In the genomic region with DNA sequence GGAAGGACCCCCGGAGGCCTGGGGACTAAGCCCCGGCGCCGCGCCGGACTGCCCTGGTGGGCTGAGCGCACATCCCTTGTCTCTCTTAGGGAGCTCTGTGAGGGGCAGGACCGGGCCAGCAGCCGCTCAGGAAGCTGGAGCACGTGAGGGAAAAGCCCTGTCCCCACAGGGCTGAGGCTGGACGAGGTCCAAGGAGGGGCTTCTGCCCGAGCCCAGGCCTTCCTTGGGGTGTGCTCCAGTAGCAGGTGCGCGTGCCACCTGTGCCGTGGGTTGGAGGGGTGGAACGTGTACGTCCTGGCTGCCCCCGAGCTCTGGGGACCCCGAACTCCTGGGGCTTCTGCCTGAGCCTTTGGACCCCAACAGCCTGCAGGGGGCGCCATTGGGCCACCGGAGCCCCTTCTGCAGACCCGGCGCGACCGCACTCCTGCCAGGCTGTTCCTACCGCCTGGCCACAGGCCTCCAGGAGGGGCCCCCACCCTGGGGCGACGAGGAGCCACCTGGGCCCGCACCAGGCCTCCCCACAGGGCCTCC, we compare ENCODE assay signal across 8 cellular contexts. TPM values are rescaled to one million over a fixed set of nuclear protein-coding genes. Genes with fewer than 3 reads are reported as not detected.
DNase-seq lines count a peak whose midpoint lies in the region; ATAC-seq, FAIRE-seq and TF ChIP-seq lines count a peak whose summit lies in the region.

No MANE protein-coding gene starts in this region.

- H3K4me1 Mint-ChIP-seq in central memory CD8-positive, alpha-beta T cell = no peaks in the 10 kb centered on the region

- ATAC-seq in GM19351 (IDR thresholded peaks at IDR 0.05; ENCODE audit: unreplicated experiment) (peak; percentile 53), HepG2 (peak; percentile 6), GM21528 (IDR thresholded peaks at IDR 0.05; ENCODE audit: low FRiP score, unreplicated experiment) (no peak)
- peak; percentile 53 for ATAC-seq in central memory CD8-positive, alpha-beta T cell (replicated peaks; ENCODE audit: extremely low read depth, poor library complexity, severe bottlenecking)

- H3K4me1 ChIP-seq in HepG2 (ENCODE audit: insufficient read depth, low read length) = peaks cover 90% of the 10 kb centered on the region

- peaks cover 5% of the 10 kb centered on the region for H3K36me3 Mint-ChIP-seq in central memory CD8-positive, alpha-beta T cell (ENCODE audit: insufficient read depth)

- FAIRE-seq in HepG2 (lab: Jason Lieb, UNC) = no peak

- H3K4me3 ChIP-seq in HepG2 (replicated peaks in 1 of 3; ENCODE audit: insufficient read depth in 1 of 3, low read depth in 2 of 3, low read length in 3 of 3) = peak overlapping the region in 2 of 3 experiments; percentile 22 to 46; a peak in 3 of 6 replicates

- no TSS peak for BruUV-seq in HepG2 (replicated peaks; lab: Mats Ljungman, UMichigan)

- in situ Hi-C loops in HepG2 (cut with HindIII; ENCODE audit: extremely low pct_ligation_motif_present, low pct_unique_long_range_greater_than_20kb) = no loop called here

- no peaks in the 10 kb centered on the region for H4K20me1 ChIP-seq in HepG2 (ENCODE audit: insufficient read depth, low read length)

- H3K27ac ChIP-seq in HepG2 (ENCODE audit: extremely low read length, insufficient read depth, low read length) = peak overlapping the region; percentile 17

- TF ChIP-seq CTCF in HepG2 (CRISPR knock-in tag; IDR thresholded peaks at IDR 0.05) = peak; percentile 95

- H3K27ac Mint-ChIP-seq in central memory CD8-positive, alpha-beta T cell (ENCODE audit: low read depth) = no peak overlapping the region

- 0% methylated on average over 1 of the region's 29 CpGs for WGBS in HepG2 (ENCODE audit: low lambda C conversion rate)

- H3K9ac ChIP-seq in HepG2 (ENCODE audit: insufficient read depth, low read depth, low read length) = no peak overlapping the region

- POLR2A ChIA-PET in HepG2 (lab: Yijun Ruan, JAX) = interaction anchor here (0.8 to 5.7 kb wide), 15 partner anchors 11 to 60 kb away, joined by 3 to 47 read pairs (median 6); a partner anchor contains a TSS

- DNase-seq in AG08396 (ENCODE audit: low spot score) = peak; percentile 95
- DNase-seq in NCI-H226 = peak; percentile 42
- peak; percentile 71 to 87 for DNase-seq in activated CD4-positive, alpha-beta T cell treated with anti-CD3 and anti-CD28 coated beads for 24 hours (ENCODE audit: low read depth in 2 of 2)
- peak; percentile 59 to 72 for DNase-seq in central memory CD8-positive, alpha-beta T cell (ENCODE audit: low spot score in 2 of 2)
- DNase-seq in HepG2 (ENCODE audit: low spot score) = peak; percentile 59
- peak; percentile 62 for DNase-seq in stimulated activated CD8-positive, alpha-beta memory T cell treated with anti-CD3 and anti-CD28 coated beads, Interleukin-12 subunit alpha, Interleukin-12 subunit beta, amount 100 ng/mL, for 24 hours (ENCODE audit: extremely low read depth)

- TF ChIP-seq RAD21 in HepG2 (CRISPR knock-in tag; IDR thresholded peaks at IDR 0.05) = peak; percentile 97

- H3K9me3 Mint-ChIP-seq in central memory CD8-positive, alpha-beta T cell = no peaks in the 10 kb centered on the region

- TF ChIP-seq POLR2A in HepG2 (IDR thresholded peaks at IDR 0.05; ENCODE audit: insufficient read depth in 1 of 2, low read depth in 2 of 2, low read length in 2 of 2) = no peak

- H3K27me3 ChIP-seq in HepG2 (ENCODE audit: control insufficient read depth in 1 of 2, insufficient read depth in 2 of 2, low read length in 2 of 2) = no peaks in the 10 kb centered on the region; a peak in 1 of 5 replicates

- H3K9me3 ChIP-seq in HepG2 (ENCODE audit: low read length) = no peaks in the 10 kb centered on the region

- H3K4me3 Mint-ChIP-seq in central memory CD8-positive, alpha-beta T cell = no peak overlapping the region

- H2AFZ ChIP-seq in HepG2 (ENCODE audit: low read length) = no peak overlapping the region

- H3K79me2 ChIP-seq in HepG2 (ENCODE audit: insufficient read depth, low read length) = no peaks in the 10 kb centered on the region

- no peak for TF ChIP-seq EP300 in HepG2 (IDR thresholded peaks at IDR 0.05; ENCODE audit: low read depth in 2 of 2, low read length in 2 of 2)
- TF ChIP-seq EP300 in HepG2 (CRISPR knock-in tag; IDR thresholded peaks at IDR 0.05; ENCODE audit: borderline replicate concordance) = no peak

- H3K4me2 ChIP-seq in HepG2 (ENCODE audit: low read depth, low read length) = peak overlapping the region; percentile 65

- no peaks in the 10 kb centered on the region for H3K27me3 Mint-ChIP-seq in central memory CD8-positive, alpha-beta T cell

- intact Hi-C loops in HepG2 (cut with micrococcal nuclease; ENCODE audit: unreplicated experiment) = loop anchor here (5.0 kb wide), 2 partner anchors 49 to 164 kb away; no protein-coding TSS in a partner anchor

- peaks cover 9% of the 10 kb centered on the region in 2 experiments; a peak in 3 of 5 replicates for H3K36me3 ChIP-seq in HepG2 (replicated peaks in 1 of 2; ENCODE audit: control insufficient read depth in 1 of 2, insufficient read depth in 2 of 2, low read length in 2 of 2)

- CTCF ChIA-PET in HepG2 (lab: Yijun Ruan, JAX; ENCODE audit: low intra/inter-chr PET ratio, low total read pairs) = interaction anchor here (1.3 to 7.5 kb wide), 2 partner anchors 17 to 61 kb away, joined by 6 to 179 read pairs; no protein-coding TSS in a partner anchor

RNA-seq across cellular contexts. Expression of a gene that starts 27.2 kb away (rescaled TPM):
- 21.2 and 35.4 TPM in 2 replicates for total RNA-seq in HepG2 (2016; rRNA removed; fragmentation: Illumina TruSeq; extraction: Trizol)
- 9.8 and 10.0 TPM in 2 replicates for total RNA-seq in HepG2 (2016; cell fraction: cytosol; rRNA removed; fragmentation: Illumina TruSeq; extraction: Trizol; ENCODE audit: low read depth)
- total RNA-seq in HepG2 (2016; cell fraction: insoluble cytoplasmic fraction; rRNA removed; fragmentation: Illumina TruSeq; extraction: Trizol) = 23.8 and 32.4 TPM in 2 replicates
- total RNA-seq in HepG2 (2016; cell fraction: membrane; rRNA removed; fragmentation: Illumina TruSeq; extraction: Trizol) = 15.9 and 17.1 TPM in 2 replicates
- total RNA-seq in HepG2 (2016; cell fraction: nucleus; rRNA removed; fragmentation: Illumina TruSeq; extraction: Trizol) = 24.3 and 29.3 TPM in 2 replicates
- polyA plus RNA-seq in HepG2 (2011; rRNA removed) = 15.7 and 20.3 TPM in 2 replicates
- polyA plus RNA-seq in HepG2 (2011; cell fraction: cytosol; rRNA removed) = 8.7 and 16.8 TPM in 2 replicates
- 68.2 and 101 TPM in 2 replicates for polyA plus RNA-seq in HepG2 (2011; cell fraction: nucleus; rRNA removed)
- polyA plus RNA-seq in HepG2 (2012) = 16.3 and 27.3 TPM in 2 replicates
- 5.5 and 6.4 TPM in 2 replicates for polyA plus RNA-seq in HepG2 (2016; cell fraction: cytosol; fragmentation: Illumina TruSeq; extraction: Trizol; ENCODE audit: low read depth)
- 59.5 and 79.8 TPM in 2 replicates for polyA plus RNA-seq in HepG2 (2016; cell fraction: insoluble cytoplasmic fraction; fragmentation: Illumina TruSeq; extraction: Trizol; ENCODE audit: low read depth)
- 10.8 and 13.8 TPM in 2 replicates for polyA plus RNA-seq in HepG2 (2016; cell fraction: membrane; fragmentation: Illumina TruSeq; extraction: Trizol; ENCODE audit: low read depth)
- polyA plus RNA-seq in HepG2 (2016; cell fraction: nucleus; fragmentation: Illumina TruSeq; extraction: Trizol; ENCODE audit: insufficient read depth, low read depth) = 133 and 138 TPM in 2 replicates
- polyA minus RNA-seq in HepG2 (2011; rRNA and poly(A)+ RNA removed; ENCODE audit: low replicate concordance) = 12.7 and 22.2 TPM in 2 replicates
- 7.4 and 8.9 TPM in 2 replicates for polyA minus RNA-seq in HepG2 (2011; cell fraction: cytosol; rRNA and poly(A)+ RNA removed)
- 10.9 and 13.8 TPM in 2 replicates for polyA minus RNA-seq in HepG2 (2011; cell fraction: nucleus; rRNA and poly(A)+ RNA removed)

RNA-seq across cellular contexts. Expression of a gene that starts 27.4 kb away (rescaled TPM):
- 15.5 and 25.8 TPM in 2 replicates for total RNA-seq in HepG2 (2016; rRNA removed; fragmentation: Illumina TruSeq; extraction: Trizol)
- total RNA-seq in HepG2 (2016; cell fraction: cytosol; rRNA removed; fragmentation: Illumina TruSeq; extraction: Trizol; ENCODE audit: low read depth) = 9.2 and 12.7 TPM in 2 replicates
- total RNA-seq in HepG2 (2016; cell fraction: insoluble cytoplasmic fraction; rRNA removed; fragmentation: Illumina TruSeq; extraction: Trizol) = 14.4 and 26.2 TPM in 2 replicates
- 28.5 and 34.5 TPM in 2 replicates for total RNA-seq in HepG2 (2016; cell fraction: membrane; rRNA removed; fragmentation: Illumina TruSeq; extraction: Trizol)
- total RNA-seq in HepG2 (2016; cell fraction: nucleus; rRNA removed; fragmentation: Illumina TruSeq; extraction: Trizol) = 20.4 and 23.0 TPM in 2 replicates
- polyA plus RNA-seq in HepG2 (2011; rRNA removed) = 19.0 and 36.1 TPM in 2 replicates
- polyA plus RNA-seq in HepG2 (2011; cell fraction: cytosol; rRNA removed) = 18.9 and 32.3 TPM in 2 replicates
- 79.1 and 84.6 TPM in 2 replicates for polyA plus RNA-seq in HepG2 (2011; cell fraction: nucleus; rRNA removed)
- polyA plus RNA-seq in HepG2 (2012) = 16.1 and 20.7 TPM in 2 replicates
- polyA plus RNA-seq in HepG2 (2016; cell fraction: cytosol; fragmentation: Illumina TruSeq; extraction: Trizol; ENCODE audit: low read depth) = 9.4 and 10.4 TPM in 2 replicates
- polyA plus RNA-seq in HepG2 (2016; cell fraction: insoluble cytoplasmic fraction; fragmentation: Illumina TruSeq; extraction: Trizol; ENCODE audit: low read depth) = 14.1 and 16.2 TPM in 2 replicates
- polyA plus RNA-seq in HepG2 (2016; cell fraction: membrane; fragmentation: Illumina TruSeq; extraction: Trizol; ENCODE audit: low read depth) = 21.6 and 23.3 TPM in 2 replicates
- 36.1 and 41.5 TPM in 2 replicates for polyA plus RNA-seq in HepG2 (2016; cell fraction: nucleus; fragmentation: Illumina TruSeq; extraction: Trizol; ENCODE audit: insufficient read depth, low read depth)
- polyA minus RNA-seq in HepG2 (2011; rRNA and poly(A)+ RNA removed; ENCODE audit: low replicate concordance) = 7.1 and 61.3 TPM in 2 replicates
- polyA minus RNA-seq in HepG2 (2011; cell fraction: cytosol; rRNA and poly(A)+ RNA removed) = 18.8 and 21.5 TPM in 2 replicates
- polyA minus RNA-seq in HepG2 (2011; cell fraction: nucleus; rRNA and poly(A)+ RNA removed) = 6.4 and 8.5 TPM in 2 replicates

RNA-seq across cellular contexts. Expression of a gene that starts 36.4 kb away (rescaled TPM):
- total RNA-seq in HepG2 (2016; rRNA removed; fragmentation: Illumina TruSeq; extraction: Trizol) = 104 and 131 TPM in 2 replicates
- total RNA-seq in HepG2 (2016; cell fraction: cytosol; rRNA removed; fragmentation: Illumina TruSeq; extraction: Trizol; ENCODE audit: low read depth) = 19.5 and 20.5 TPM in 2 replicates
- 103 and 128 TPM in 2 replicates for total RNA-seq in HepG2 (2016; cell fraction: insoluble cytoplasmic fraction; rRNA removed; fragmentation: Illumina TruSeq; extraction: Trizol)
- 43.3 and 44.2 TPM in 2 replicates for total RNA-seq in HepG2 (2016; cell fraction: membrane; rRNA removed; fragmentation: Illumina TruSeq; extraction: Trizol)
- total RNA-seq in HepG2 (2016; cell fraction: nucleus; rRNA removed; fragmentation: Illumina TruSeq; extraction: Trizol) = 39.3 and 41.5 TPM in 2 replicates
- 29.8 and 43.9 TPM in 2 replicates for polyA plus RNA-seq in HepG2 (2011; rRNA removed)
- polyA plus RNA-seq in HepG2 (2011; cell fraction: cytosol; rRNA removed) = 22.0 and 30.6 TPM in 2 replicates
- polyA plus RNA-seq in HepG2 (2011; cell fraction: nucleus; rRNA removed) = 12.8 and 13.8 TPM in 2 replicates
- polyA plus RNA-seq in HepG2 (2012) = 30.0 and 43.7 TPM in 2 replicates
- polyA plus RNA-seq in HepG2 (2016; cell fraction: cytosol; fragmentation: Illumina TruSeq; extraction: Trizol; ENCODE audit: low read depth) = 10.3 and 11.7 TPM in 2 replicates
- polyA plus RNA-seq in HepG2 (2016; cell fraction: insoluble cytoplasmic fraction; fragmentation: Illumina TruSeq; extraction: Trizol; ENCODE audit: low read depth) = 140 and 142 TPM in 2 replicates
- 24.5 and 24.6 TPM in 2 replicates for polyA plus RNA-seq in HepG2 (2016; cell fraction: membrane; fragmentation: Illumina TruSeq; extraction: Trizol; ENCODE audit: low read depth)
- polyA plus RNA-seq in HepG2 (2016; cell fraction: nucleus; fragmentation: Illumina TruSeq; extraction: Trizol; ENCODE audit: insufficient read depth, low read depth) = 69.4 and 73.3 TPM in 2 replicates
- polyA minus RNA-seq in HepG2 (2011; rRNA and poly(A)+ RNA removed; ENCODE audit: low replicate concordance) = 12.5 and 24.7 TPM in 2 replicates
- polyA minus RNA-seq in HepG2 (2011; cell fraction: cytosol; rRNA and poly(A)+ RNA removed) = 19.7 and 22.7 TPM in 2 replicates
- polyA minus RNA-seq in HepG2 (2011; cell fraction: nucleus; rRNA and poly(A)+ RNA removed) = 10.8 and 13.7 TPM in 2 replicates

RNA-seq across cellular contexts. Expression of a gene that starts 44.6 kb away (rescaled TPM):
- total RNA-seq in HepG2 (2016; rRNA removed; fragmentation: Illumina TruSeq; extraction: Trizol) = 40.2 and 103 TPM in 2 replicates
- total RNA-seq in HepG2 (2016; cell fraction: cytosol; rRNA removed; fragmentation: Illumina TruSeq; extraction: Trizol; ENCODE audit: low read depth) = 18.3 and 22.4 TPM in 2 replicates
- 38.7 and 106 TPM in 2 replicates for total RNA-seq in HepG2 (2016; cell fraction: insoluble cytoplasmic fraction; rRNA removed; fragmentation: Illumina TruSeq; extraction: Trizol)
- total RNA-seq in HepG2 (2016; cell fraction: membrane; rRNA removed; fragmentation: Illumina TruSeq; extraction: Trizol) = 39.4 and 45.4 TPM in 2 replicates
- 114 and 144 TPM in 2 replicates for total RNA-seq in HepG2 (2016; cell fraction: nucleus; rRNA removed; fragmentation: Illumina TruSeq; extraction: Trizol)
- 109 and 159 TPM in 2 replicates for polyA plus RNA-seq in HepG2 (2011; rRNA removed)
- polyA plus RNA-seq in HepG2 (2011; cell fraction: cytosol; rRNA removed) = 87.8 and 132 TPM in 2 replicates
- 914 and 1,354 TPM in 2 replicates for polyA plus RNA-seq in HepG2 (2011; cell fraction: nucleus; rRNA removed)
- polyA plus RNA-seq in HepG2 (2012) = 127 and 140 TPM in 2 replicates
- 6.7 and 7.6 TPM in 2 replicates for polyA plus RNA-seq in HepG2 (2016; cell fraction: cytosol; fragmentation: Illumina TruSeq; extraction: Trizol; ENCODE audit: low read depth)
- polyA plus RNA-seq in HepG2 (2016; cell fraction: insoluble cytoplasmic fraction; fragmentation: Illumina TruSeq; extraction: Trizol; ENCODE audit: low read depth) = 36.5 and 42.1 TPM in 2 replicates
- polyA plus RNA-seq in HepG2 (2016; cell fraction: membrane; fragmentation: Illumina TruSeq; extraction: Trizol; ENCODE audit: low read depth) = 24.3 and 24.6 TPM in 2 replicates
- polyA plus RNA-seq in HepG2 (2016; cell fraction: nucleus; fragmentation: Illumina TruSeq; extraction: Trizol; ENCODE audit: insufficient read depth, low read depth) = 393 and 407 TPM in 2 replicates
- polyA minus RNA-seq in HepG2 (2011; rRNA and poly(A)+ RNA removed; ENCODE audit: low replicate concordance) = 7.3 and 222 TPM in 2 replicates
- 97.8 and 100 TPM in 2 replicates for polyA minus RNA-seq in HepG2 (2011; cell fraction: cytosol; rRNA and poly(A)+ RNA removed)
- polyA minus RNA-seq in HepG2 (2011; cell fraction: nucleus; rRNA and poly(A)+ RNA removed) = 130 and 153 TPM in 2 replicates

Comparison
In these comparisons a context has a peak if more than half of its experiments do, and no peak if none do; other contexts are left out.
1. DNase-seq: peak in every context shown above with its lines; median percentile 95 in AG08396; 79 in activated CD4-positive, alpha-beta T cell treated with anti-CD3 and anti-CD28 coated beads for 24 hours; 66 in central memory CD8-positive, alpha-beta T cell; 62 in stimulated activated CD8-positive, alpha-beta memory T cell treated with anti-CD3 and anti-CD28 coated beads, Interleukin-12 subunit alpha, Interleukin-12 subunit beta, amount 100 ng/mL, for 24 hours; 59 in HepG2; 42 in NCI-H226.